ENCODE assay signal across 18 cellular contexts in the genomic region with DNA sequence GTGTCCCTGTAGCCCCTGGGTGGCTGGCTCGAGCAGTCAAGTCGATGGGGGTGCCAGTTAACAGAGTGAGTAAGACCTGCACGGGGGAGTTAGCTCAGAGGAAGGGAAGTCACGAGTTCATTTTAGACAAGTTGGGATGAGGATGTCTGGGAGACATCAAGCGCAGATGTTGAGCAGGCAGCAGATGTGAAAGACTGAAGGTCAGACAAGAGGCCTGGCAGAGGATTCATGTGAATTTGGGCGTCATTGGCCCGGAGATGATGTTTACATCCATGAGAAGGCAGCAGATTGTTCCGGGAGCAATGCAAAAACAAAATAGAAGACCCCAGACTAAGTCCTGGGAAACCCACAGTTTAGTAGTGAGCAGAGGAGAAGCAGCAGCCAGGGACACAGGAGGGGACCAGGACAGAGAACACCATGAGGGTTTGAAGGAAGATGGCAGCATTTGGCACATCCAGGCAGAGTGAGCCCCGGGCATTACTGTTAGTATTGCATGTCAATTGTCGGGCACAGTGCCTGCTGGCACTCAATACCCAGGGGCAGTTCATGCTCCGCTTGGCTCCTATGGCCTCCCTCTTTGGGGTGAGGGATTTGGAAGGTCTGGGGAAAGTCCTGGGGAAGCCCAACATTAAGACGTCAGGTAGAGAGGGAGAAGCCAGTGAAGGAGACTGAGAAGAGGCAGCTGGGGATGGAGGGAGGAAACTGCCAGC. TPM values are rescaled to one million over a fixed set of nuclear protein-coding genes. Genes with fewer than 3 reads are reported as not detected.
DNase-seq lines count a peak whose midpoint lies in the region; ATAC-seq, FAIRE-seq and TF ChIP-seq lines count a peak whose summit lies in the region.
"Had no signal": no experiment of that assay in that cellular context is flagged by ENCODE, and none has a peak within 500 bp of the region (broad histone marks: within the 10 kb centered on the region; RNA-seq: fewer than 3 reads in every experiment).

No MANE protein-coding gene starts in this region.

- H3K9me3 Mint-ChIP-seq in natural killer cell treated with Interleukin-12 subunit alpha and Interleukin-12 subunit beta and Interleukin-15 and Interleukin-18, amount 100 ng/mL, for 72 hours: no peaks in the 10 kb centered on the region
- no peaks in the 10 kb centered on the region for H3K9me3 Mint-ChIP-seq in activated naive CD8-positive, alpha-beta T cell treated with anti-CD3 and anti-CD28 coated beads for 36 hours
- H3K9me3 Mint-ChIP-seq: stimulated activated memory B cell treated with anti-CD40 and anti-IgM and Interleukin-4, amounts not matched to agents 10 μg/mL and 1 μg/mL and 100 μg/mL, for 72 hours had no signal

- H3K4me3 Mint-ChIP-seq in natural killer cell treated with Interleukin-12 subunit alpha and Interleukin-12 subunit beta and Interleukin-15 and Interleukin-18, amount 100 ng/mL, for 72 hours: no peak overlapping the region
- no peak overlapping the region for H3K4me3 Mint-ChIP-seq in activated naive CD8-positive, alpha-beta T cell treated with anti-CD3 and anti-CD28 coated beads for 36 hours
- H3K4me3 Mint-ChIP-seq: stimulated activated memory B cell treated with anti-CD40 and anti-IgM and Interleukin-4, amounts not matched to agents 10 μg/mL and 1 μg/mL and 100 μg/mL, for 72 hours had no signal

- DNase-seq in HCEC 1CT (peak; percentile 47), bronchial epithelial cell (ENCODE audit: low read depth) (no peak), right cardiac atrium (peak in 2 of 3 donors; percentile 42 to 51), HuH-7.5 (ENCODE audit: low spot score) (no peak)
- no peak for DNase-seq in natural killer cell treated with Interleukin-12 subunit alpha and Interleukin-12 subunit beta and Interleukin-15 and Interleukin-18, amount 100 ng/mL, for 72 hours (ENCODE audit: low spot score)
- DNase-seq in activated naive CD8-positive, alpha-beta T cell treated with anti-CD3 and anti-CD28 coated beads for 36 hours: no peak
- DNase-seq in stimulated activated naive CD4-positive, alpha-beta T cell (lab: John Stamatoyannopoulos, UW): no peak
- DNase-seq: activated CD4-positive, alpha-beta T cell treated with anti-CD3 and anti-CD28 coated beads, Interleukin-2, amount 50 U/mL, for 1 hour; DND-41; mammary epithelial cell; NCI-H2029 treated with DMSO at 0.1 percent for 48 hours; pancreas; stimulated activated CD4-positive, alpha-beta T cell treated with anti-CD3 and anti-CD28 coated beads, Interleukin-2, amount 100 ng/mL, for 48 hours had no signal

- H3K4me3 ChIP-seq in bronchial epithelial cell (ENCODE audit: low read depth, low read length): no peak overlapping the region
- H3K4me3 ChIP-seq in right cardiac atrium (ENCODE audit: low read length): no peak overlapping the region
- H3K4me3 ChIP-seq in skeletal muscle tissue (ENCODE audit: low read length in 3 of 3): no peak overlapping the region
- H3K4me3 ChIP-seq: BLaER1, pancreas had no signal

- H3K27ac ChIP-seq in right cardiac atrium (ENCODE audit: low read length): no peak overlapping the region
- peak overlapping the region; percentile 47 for H3K27ac ChIP-seq in skeletal muscle tissue (ENCODE audit: low read depth, low read length)
- H3K27ac ChIP-seq: BLaER1, pancreas had no signal

- WGBS in right cardiac atrium: 65% methylated on average over 12 of the region's 12 CpGs

- H3K27me3 ChIP-seq in bronchial epithelial cell (ENCODE audit: control insufficient read depth, insufficient read depth, low read length) (no peaks in the 10 kb centered on the region), right cardiac atrium (ENCODE audit: control insufficient read depth, insufficient read depth) (no peaks in the 10 kb centered on the region), skeletal muscle tissue (ENCODE audit: control insufficient read depth in 3 of 3, insufficient read depth in 3 of 3, low read length in 3 of 3) (no peaks in the 10 kb centered on the region)
- H3K27me3 ChIP-seq: BLaER1, pancreas had no signal

- peaks cover 34% of the 10 kb centered on the region for H3K4me1 ChIP-seq in right cardiac atrium (ENCODE audit: control insufficient read depth, insufficient read depth, low read length)
- peaks cover 51 to 67% (median 66%) of the 10 kb centered on the region in 3 donors for H3K4me1 ChIP-seq in skeletal muscle tissue (ENCODE audit: control insufficient read depth in 3 of 3, insufficient read depth in 3 of 3, low read length in 3 of 3)

- no peaks in the 10 kb centered on the region for H3K4me1 Mint-ChIP-seq in natural killer cell treated with Interleukin-12 subunit alpha and Interleukin-12 subunit beta and Interleukin-15 and Interleukin-18, amount 100 ng/mL, for 72 hours (ENCODE audit: low read depth in 2 of 2)
- H3K4me1 Mint-ChIP-seq in activated naive CD8-positive, alpha-beta T cell treated with anti-CD3 and anti-CD28 coated beads for 36 hours: no peaks in the 10 kb centered on the region

- no peak overlapping the region for H3K27ac Mint-ChIP-seq in natural killer cell treated with Interleukin-12 subunit alpha and Interleukin-12 subunit beta and Interleukin-15 and Interleukin-18, amount 100 ng/mL, for 72 hours
- no peak overlapping the region for H3K27ac Mint-ChIP-seq in activated naive CD8-positive, alpha-beta T cell treated with anti-CD3 and anti-CD28 coated beads for 36 hours
- H3K27ac Mint-ChIP-seq: stimulated activated memory B cell treated with anti-CD40 and anti-IgM and Interleukin-4, amounts not matched to agents 10 μg/mL and 1 μg/mL and 100 μg/mL, for 72 hours had no signal

- peaks cover 13 to 16% of the 10 kb centered on the region in 2 donors for H3K27me3 Mint-ChIP-seq in natural killer cell treated with Interleukin-12 subunit alpha and Interleukin-12 subunit beta and Interleukin-15 and Interleukin-18, amount 100 ng/mL, for 72 hours
- no peaks in the 10 kb centered on the region for H3K27me3 Mint-ChIP-seq in activated naive CD8-positive, alpha-beta T cell treated with anti-CD3 and anti-CD28 coated beads for 36 hours

- no peak for TF ChIP-seq CTCF in bronchial epithelial cell (IDR thresholded peaks at IDR 0.05; ENCODE audit: insufficient read depth, low read length, severe bottlenecking)

- H3K9me3 ChIP-seq in right cardiac atrium (ENCODE audit: control insufficient read depth, low read length): no peaks in the 10 kb centered on the region
- H3K9me3 ChIP-seq in skeletal muscle tissue (ENCODE audit: control insufficient read depth in 3 of 3, low read length in 3 of 3): no peaks in the 10 kb centered on the region
- H3K9me3 ChIP-seq: BLaER1, pancreas had no signal

- H3K36me3 ChIP-seq in bronchial epithelial cell (ENCODE audit: control insufficient read depth, insufficient read depth, low read length) (peaks cover 2% of the 10 kb centered on the region), skeletal muscle tissue (ENCODE audit: control insufficient read depth in 3 of 3, insufficient read depth in 3 of 3, low read length in 3 of 3) (no peaks in the 10 kb centered on the region)
- H3K36me3 ChIP-seq: BLaER1, pancreas had no signal

- H3K9ac ChIP-seq in skeletal muscle tissue (ENCODE audit: low read depth in 1 of 3, low read length in 3 of 3): peak overlapping the region in 1 of 3 donors; percentile 23
- H3K9ac ChIP-seq: BLaER1 had no signal

- FAIRE-seq in bronchial epithelial cell (lab: Jason Lieb, UNC): peak; percentile 32
- FAIRE-seq: endometrium, GM12891, pancreas had no signal

- no peaks in the 10 kb centered on the region for H3K36me3 Mint-ChIP-seq in natural killer cell treated with Interleukin-12 subunit alpha and Interleukin-12 subunit beta and Interleukin-15 and Interleukin-18, amount 100 ng/mL, for 72 hours
- H3K36me3 Mint-ChIP-seq in activated naive CD8-positive, alpha-beta T cell treated with anti-CD3 and anti-CD28 coated beads for 36 hours: no peaks in the 10 kb centered on the region
- H3K36me3 Mint-ChIP-seq: stimulated activated memory B cell treated with anti-CD40 and anti-IgM and Interleukin-4, amounts not matched to agents 10 μg/mL and 1 μg/mL and 100 μg/mL, for 72 hours had no signal

- ATAC-seq in right cardiac atrium: no peak
- ATAC-seq in natural killer cell treated with Interleukin-12 subunit alpha and Interleukin-12 subunit beta and Interleukin-15 and Interleukin-18, amount 100 ng/mL, for 72 hours: no peak
- ATAC-seq: stimulated activated memory B cell treated with anti-CD40 and anti-IgM and Interleukin-4, amounts not matched to agents 10 μg/mL and 1 μg/mL and 100 μg/mL, for 72 hours had no signal

- intact Hi-C loops in right cardiac atrium (cut with DNase I): no loop called here

RNA-seq across cellular contexts. Expression of gene LTBP2, which starts 15.1 kb away (rescaled TPM):
- total RNA-seq in bronchial epithelial cell (4.1 and 6.6 TPM in 2 replicates), right cardiac atrium (10 to 100 TPM; 13.9 to 46.0 (median 23.5) TPM), skeletal muscle tissue (12.0 TPM)
- 3.4 TPM for polyA plus RNA-seq in right cardiac atrium
- total RNA-seq in natural killer cell treated with Interleukin-12 subunit alpha and Interleukin-12 subunit beta and Interleukin-15 and Interleukin-18, amount 100 ng/mL, for 72 hours: under 1 TPM; 0.55 to 0.73 TPM
- under 1 TPM; 0.06 to 0.10 TPM for total RNA-seq in activated naive CD8-positive, alpha-beta T cell treated with anti-CD3 and anti-CD28 coated beads for 36 hours

Comparison
In these comparisons a context has a peak if more than half of its experiments do, and no peak if none do; other contexts are left out.
1. DNase-seq: peak in HCEC 1CT (single experiment) and right cardiac atrium (2 of 3); none in bronchial epithelial cell (single experiment), natural killer cell treated with Interleukin-12 subunit alpha and Interleukin-12 subunit beta and Interleukin-15 and Interleukin-18, amount 100 ng/mL, for 72 hours (single experiment), activated naive CD8-positive, alpha-beta T cell treated with anti-CD3 and anti-CD28 coated beads for 36 hours (single experiment), stimulated activated naive CD4-positive, alpha-beta T cell (0 of 6) and HuH-7.5 (single experiment).